23 cellular contexts compared by ENCODE assay signal in genomic region chr3:179624471-179624870, GRCh38. TPM values are rescaled to one million over a fixed set of nuclear protein-coding genes. Genes with fewer than 3 reads are reported as not detected.
DNase-seq lines count a peak whose midpoint lies in the region; ATAC-seq, FAIRE-seq and TF ChIP-seq lines count a peak whose summit lies in the region.
"Had no signal": no experiment of that assay in that cellular context is flagged by ENCODE, and none has a peak within 500 bp of the region (broad histone marks: within the 10 kb centered on the region; RNA-seq: fewer than 3 reads in every experiment).

No MANE protein-coding gene starts in this region.

- H3K4me3 ChIP-seq in SK-N-SH (ENCODE audit: low read depth in 2 of 2, low read length in 1 of 2) = no peak overlapping the region
- no peak overlapping the region for H3K4me3 ChIP-seq in small intestine (ENCODE audit: low read depth in 1 of 2, low read length in 2 of 2)
- H3K4me3 ChIP-seq: SJSA1 had no signal

- no peaks in the 10 kb centered on the region for H4K20me1 ChIP-seq in SK-N-SH (ENCODE audit: insufficient read depth)

- peak; percentile 43 for ATAC-seq in foreskin keratinocyte
- ATAC-seq: Right ventricle myocardium inferior had no signal

- peaks cover 12% of the 10 kb centered on the region; the same call in 1 of the 2 replicates for H3K79me2 ChIP-seq in SK-N-SH (ENCODE audit: insufficient read depth)

- WGBS in SK-N-SH (ENCODE audit: low lambda C conversion rate) = 72% methylated on average over 5 of the region's 5 CpGs
- WGBS in small intestine, 3 donors = 91 to 92% (median 91%) methylated on average over 5 of the region's 5 CpGs

- no peak for FAIRE-seq in small intestine (lab: Jason Lieb, UNC)

- H3K4me2 ChIP-seq in SK-N-SH = no peak overlapping the region
- H3K4me2 ChIP-seq: KMS-11 had no signal

- no peaks in the 10 kb centered on the region for H3K27me3 ChIP-seq in SK-N-SH (ENCODE audit: insufficient read depth)
- H3K27me3 ChIP-seq in foreskin keratinocyte = no peaks in the 10 kb centered on the region
- no peaks in the 10 kb centered on the region for H3K27me3 ChIP-seq in small intestine (ENCODE audit: control insufficient read depth in 2 of 2, insufficient read depth in 2 of 2, low read length in 2 of 2)
- H3K27me3 ChIP-seq: SJSA1 had no signal

- peaks cover 16% of the 10 kb centered on the region for H3F3A ChIP-seq in SK-N-SH (replicated peaks; ENCODE audit: insufficient read depth)

- POLR2A ChIA-PET in SK-N-SH (lab: Yijun Ruan, JAX) = no interaction called here

- H3K9ac ChIP-seq in SK-N-SH = no peak overlapping the region
- H3K9ac ChIP-seq: KMS-11 had no signal

- DNase-seq in A172 (ENCODE audit: low spot score) (peak; percentile 23), HCEC 1CT (peak; percentile 49), SK-N-SH (no peak), foreskin keratinocyte (no peak), small intestine (no peak), NCI-H510A treated with DMSO at 0.1 percent for 48 hours (lab: John Stamatoyannopoulos, UW) (no peak), SKM-1 (lab: John Stamatoyannopoulos, UW; ENCODE audit: unreplicated experiment) (no peak)
- no peak for DNase-seq in activated naive CD4-positive, alpha-beta T cell treated with Interleukin-2 at 50 U/mL for 16 hours
- DNase-seq: AML-193, H9, NCI-H1694, NCI-H2081, NCI-H2171, NCI-H345, NCI-H526, OCI-M1, SW 1271 had no signal

- H3K36me3 ChIP-seq in SK-N-SH (replicated peaks in 1 of 2; ENCODE audit: control insufficient read depth in 1 of 2, insufficient read depth in 2 of 2, low read length in 1 of 2) (peaks cover 27 to 43% of the 10 kb centered on the region in 2 experiments), small intestine (ENCODE audit: control insufficient read depth in 2 of 2, insufficient read depth in 2 of 2, low read length in 2 of 2) (peaks cover 3 to 8% of the 10 kb centered on the region in 2 donors)

- H3K4me1 ChIP-seq in SK-N-SH (ENCODE audit: control insufficient read depth in 1 of 2, insufficient read depth in 2 of 2, low read depth in 1 of 2, low read length in 1 of 2) = no peaks in the 10 kb centered on the region
- H3K4me1 ChIP-seq in foreskin keratinocyte = no peaks in the 10 kb centered on the region
- H3K4me1 ChIP-seq in small intestine (ENCODE audit: control insufficient read depth in 2 of 2, insufficient read depth in 1 of 2, low read depth in 1 of 2, low read length in 1 of 2) = no peaks in the 10 kb centered on the region
- H3K4me1 ChIP-seq: SJSA1 had no signal

- CTCF ChIA-PET in SK-N-SH (lab: Yijun Ruan, JAX) = no interaction called here

- TF ChIP-seq RAD21 in SK-N-SH (IDR thresholded peaks at IDR 0.05; ENCODE audit: low read length) = no peak

- TF ChIP-seq CTCF in SK-N-SH (IDR thresholded peaks at IDR 0.05) (no peak), foreskin keratinocyte (conservative IDR thresholded peaks at IDR 0.05) (no peak)

- no peak for TF ChIP-seq EP300 in SK-N-SH (IDR thresholded peaks at IDR 0.05; ENCODE audit: borderline replicate concordance in 1 of 2, low read depth in 1 of 2, low read length in 1 of 2)

- H2AFZ ChIP-seq in SK-N-SH (ENCODE audit: low read depth) = no peak overlapping the region

- H3K27ac ChIP-seq in SK-N-SH (ENCODE audit: low read depth in 2 of 2, low read length in 1 of 2) = 0 out of 4 replicates have a peak overlapping the region, but pooled peaks of 1 of the 2 experiments have one; percentile 5
- no peak overlapping the region for H3K27ac ChIP-seq in foreskin keratinocyte
- no peak overlapping the region for H3K27ac ChIP-seq in small intestine (ENCODE audit: low read depth in 1 of 2, low read length in 1 of 2)
- H3K27ac ChIP-seq: 22Rv1, C4-2B, HL-60, KMS-11, SJSA1 had no signal

- H3K9me2 ChIP-seq in SK-N-SH = no peaks in the 10 kb centered on the region

- H3K9me3 ChIP-seq in SK-N-SH (no peaks in the 10 kb centered on the region), small intestine (ENCODE audit: control insufficient read depth, low read depth) (no peaks in the 10 kb centered on the region)
- H3K9me3 ChIP-seq: SJSA1 had no signal

TF ChIP-seq in SK-N-SH, 30 proteins besides CTCF, POLR2A, EP300 and RAD21:
- TF ChIP-seq FOSL2 (IDR thresholded peaks at IDR 0.05; ENCODE audit: borderline replicate concordance, low read depth) (peak; percentile 37; the same call in 1 of the 2 replicates), JUND (IDR thresholded peaks at IDR 0.05) (peak; percentile 32; the same call in 1 of the 2 replicates), USF1 (IDR thresholded peaks at IDR 0.05; ENCODE audit: borderline replicate concordance, low read depth) (no peak)

RNA-seq across cellular contexts. Expression of gene NDUFB5, which starts 19.9 kb away (rescaled TPM):
- 316 and 319 TPM in 2 replicates for total RNA-seq in A172 (2014; rRNA removed; shearing (Covaris generic))
- polyA plus RNA-seq in SK-N-SH (2012; rRNA removed) (31.3 and 35.3 TPM in 2 replicates), foreskin keratinocyte (70.1 and 73.2 TPM in 2 replicates), small intestine (100 to 1,000 TPM; 124 to 184 (median 168) TPM)
- 44.1 and 73.7 TPM in 2 replicates for polyA plus RNA-seq in SK-N-SH (2012; cell fraction: cytosol; rRNA removed)
- 15.9 and 31.0 TPM in 2 replicates for polyA plus RNA-seq in SK-N-SH (2012; cell fraction: nucleus; rRNA removed)
- 70.0 and 74.1 TPM in 2 replicates for total RNA-seq in foreskin keratinocyte

RNA-seq across cellular contexts. Expression of gene MRPL47, which starts 20.0 kb away (rescaled TPM):
- 184 and 189 TPM in 2 replicates for total RNA-seq in A172 (2014; rRNA removed; shearing (Covaris generic))
- 37.8 and 44.3 TPM in 2 replicates for polyA plus RNA-seq in SK-N-SH (2012; rRNA removed)
- 57.6 and 88.2 TPM in 2 replicates for polyA plus RNA-seq in SK-N-SH (2012; cell fraction: cytosol; rRNA removed)
- polyA plus RNA-seq in SK-N-SH (2012; cell fraction: nucleus; rRNA removed) = 14.9 and 22.3 TPM in 2 replicates
- total RNA-seq in foreskin keratinocyte = 53.2 and 58.3 TPM in 2 replicates
- 74.9 and 82.9 TPM in 2 replicates for polyA plus RNA-seq in foreskin keratinocyte
- polyA plus RNA-seq in small intestine = 10 to 100 TPM; 48.4 to 56.0 (median 51.9) TPM

RNA-seq across cellular contexts. Expression of gene USP13, which starts 28.4 kb away (rescaled TPM):
- 13.8 and 16.9 TPM in 2 replicates for total RNA-seq in A172 (2014; rRNA removed; shearing (Covaris generic))
- polyA plus RNA-seq in SK-N-SH (2012; rRNA removed) (7.7 and 8.2 TPM in 2 replicates), foreskin keratinocyte (1.3 and 1.7 TPM in 2 replicates), small intestine (1 to 10 TPM in 1 of 3 donors, under 1 TPM in 2; 0.22 to 2.9 (median 0.81) TPM)
- polyA plus RNA-seq in SK-N-SH (2012; cell fraction: cytosol; rRNA removed) = 9.3 and 10.0 TPM in 2 replicates
- 5.6 and 8.6 TPM in 2 replicates for polyA plus RNA-seq in SK-N-SH (2012; cell fraction: nucleus; rRNA removed)
- 5.7 and 7.2 TPM in 2 replicates for total RNA-seq in foreskin keratinocyte

Comparison
In these comparisons a context has a peak if more than half of its experiments do, and no peak if none do; other contexts are left out.
1. DNase-seq: peak in A172 (single experiment) and HCEC 1CT (single experiment); none in SK-N-SH (single experiment), foreskin keratinocyte (0 of 2), small intestine (single experiment), NCI-H510A treated with DMSO at 0.1 percent for 48 hours (single experiment), activated naive CD4-positive, alpha-beta T cell treated with Interleukin-2 at 50 U/mL for 16 hours (single experiment) and SKM-1 (single experiment).